Comparison of ENCODE assay signal across 29 cellular contexts in genomic region chr11:123176785-123177184, GRCh38. TPM values are rescaled to one million over a fixed set of nuclear protein-coding genes. Genes with fewer than 3 reads are reported as not detected.
DNase-seq lines count a peak whose midpoint lies in the region; ATAC-seq, FAIRE-seq and TF ChIP-seq lines count a peak whose summit lies in the region.
"Had no signal": no experiment of that assay in that cellular context is flagged by ENCODE, and none has a peak within 500 bp of the region (broad histone marks: within the 10 kb centered on the region; RNA-seq: fewer than 3 reads in every experiment).

No MANE protein-coding gene starts in this region.

- H3K79me2 ChIP-seq in fibroblast of lung (ENCODE audit: control insufficient read depth, insufficient read depth, low read length), result peaks cover 48% of the 10 kb centered on the region

- TF ChIP-seq CTCF in HFFc6 (IDR thresholded peaks at IDR 0.05) (no peak), fibroblast of lung (conservative IDR thresholded peaks at IDR 0.05 in 1 of 2, IDR thresholded peaks at IDR 0.05 in 1 of 2; ENCODE audit: low read depth in 1 of 2, low read length in 2 of 2) (no peak), type B pancreatic cell (conservative IDR thresholded peaks at IDR 0.05) (no peak)

- H3K36me3 Mint-ChIP-seq in HFFc6 (ENCODE audit: low read depth) (peaks cover 54% of the 10 kb centered on the region), type B pancreatic cell (peaks cover 27% of the 10 kb centered on the region)
- H3K36me3 Mint-ChIP-seq: activated naive CD4-positive, alpha-beta T cell treated with anti-CD3 and anti-CD28 coated beads, Interleukin-2, amount 50 U/mL, for 24 hours; CD8-positive, alpha-beta T cell had no signal

- DNase-seq in GM12891 (ENCODE audit: insufficient read length, low spot score) (no peak), HFFc6 (no peak), fibroblast of lung (ENCODE audit: low read depth in 2 of 2) (no peak), type B pancreatic cell (ENCODE audit: extremely low spot score, unreplicated experiment) (no peak)
- DNase-seq in stimulated activated naive CD8-positive, alpha-beta T cell treated with anti-CD3 and anti-CD28 coated beads, Interleukin-15, Interleukin-2, amounts not matched to agents 100 U/mL and 50 U/mL, for 24 hours, result no peak
- DNase-seq: activated CD4-positive, CD25-positive, alpha-beta regulatory T cell treated with anti-CD3 and anti-CD28 coated beads, Interleukin-2, amount 50 U/mL, for 72 hours; CD8-positive, alpha-beta T cell; DMS153; heart left ventricle; immature natural killer cell; naive thymus-derived CD4-positive, alpha-beta T cell; NCI-H1092; NCI-H187; NCI-H2171 treated with DMSO at 0.1 percent for 48 hours; NCI-H524; SIG-M5; spleen; stimulated activated CD4-positive, alpha-beta T cell treated with anti-CD3 and anti-CD28 coated beads, Interleukin-4, amount 100 ng/mL, for 1 hour; stimulated activated naive B cell treated with anti-CD40 and anti-IgM and Interleukin-4, amounts not matched to agents 10 μg/mL and 1 μg/mL and 100 μg/mL, for 72 hours; T-helper 1 cell had no signal

- FAIRE-seq in GM12891 (lab: Jason Lieb, UNC), result peak; percentile 61
- FAIRE-seq: G401.6 had no signal

- no peaks in the 10 kb centered on the region; the same call in 1 of the 2 replicates for H3K27me3 Mint-ChIP-seq in HFFc6 (ENCODE audit: insufficient read depth)
- peaks cover 5% of the 10 kb centered on the region for H3K27me3 Mint-ChIP-seq in type B pancreatic cell
- H3K27me3 Mint-ChIP-seq: activated naive CD4-positive, alpha-beta T cell treated with anti-CD3 and anti-CD28 coated beads, Interleukin-2, amount 50 U/mL, for 24 hours had no signal

- H4K20me1 ChIP-seq in fibroblast of lung (ENCODE audit: control insufficient read depth, extremely low read depth, insufficient read depth, low read length), result no peaks in the 10 kb centered on the region

- H3K9me3 Mint-ChIP-seq in HFFc6 (no peaks in the 10 kb centered on the region), type B pancreatic cell (peaks cover 4% of the 10 kb centered on the region)
- H3K9me3 Mint-ChIP-seq: activated naive CD4-positive, alpha-beta T cell treated with anti-CD3 and anti-CD28 coated beads, Interleukin-2, amount 50 U/mL, for 24 hours; CD8-positive, alpha-beta T cell; central memory CD8-positive, alpha-beta T cell; immature natural killer cell had no signal

- H3K9me3 ChIP-seq in fibroblast of lung (ENCODE audit: control insufficient read depth, insufficient read depth, low read depth, low read length), result no peaks in the 10 kb centered on the region
- H3K9me3 ChIP-seq: heart left ventricle, spleen had no signal

- peaks cover 37% of the 10 kb centered on the region for H3K4me1 ChIP-seq in fibroblast of lung (ENCODE audit: control insufficient read depth, extremely low read depth, insufficient read depth, low read length)

- H3K4me3 Mint-ChIP-seq in HFFc6, result no peak overlapping the region
- H3K4me3 Mint-ChIP-seq in type B pancreatic cell, result no peak overlapping the region
- H3K4me3 Mint-ChIP-seq: activated naive CD4-positive, alpha-beta T cell treated with anti-CD3 and anti-CD28 coated beads, Interleukin-2, amount 50 U/mL, for 24 hours; CD8-positive, alpha-beta T cell; central memory CD8-positive, alpha-beta T cell; immature natural killer cell; naive thymus-derived CD4-positive, alpha-beta T cell; stimulated activated naive B cell treated with anti-CD40 and anti-IgM and Interleukin-4, amounts not matched to agents 10 μg/mL and 1 μg/mL and 100 μg/mL, for 72 hours had no signal

- H3K4me3 ChIP-seq in fibroblast of lung (replicated peaks in 1 of 4; ENCODE audit: control extremely low read depth in 1 of 4, insufficient read depth in 1 of 4, low read depth in 3 of 4, low read length in 4 of 4), result no peak overlapping the region
- H3K4me3 ChIP-seq: heart left ventricle, spleen had no signal

- peaks cover 91% of the 10 kb centered on the region for H3K4me1 Mint-ChIP-seq in HFFc6 (ENCODE audit: low read depth)
- peaks cover 55% of the 10 kb centered on the region for H3K4me1 Mint-ChIP-seq in type B pancreatic cell (ENCODE audit: unreplicated experiment)
- H3K4me1 Mint-ChIP-seq: activated naive CD4-positive, alpha-beta T cell treated with anti-CD3 and anti-CD28 coated beads, Interleukin-2, amount 50 U/mL, for 24 hours; central memory CD8-positive, alpha-beta T cell; immature natural killer cell; naive thymus-derived CD4-positive, alpha-beta T cell; stimulated activated naive B cell treated with anti-CD40 and anti-IgM and Interleukin-4, amounts not matched to agents 10 μg/mL and 1 μg/mL and 100 μg/mL, for 72 hours had no signal

- no peak overlapping the region for H3K9ac ChIP-seq in fibroblast of lung (ENCODE audit: insufficient read depth, low read length)

- TF ChIP-seq POLR2A in GM12891 (IDR thresholded peaks at IDR 0.05; ENCODE audit: low read depth, low read length), result no peak

- no peaks in the 10 kb centered on the region for H3K36me3 ChIP-seq in fibroblast of lung (ENCODE audit: control insufficient read depth, insufficient read depth, low read length)
- H3K36me3 ChIP-seq: heart left ventricle, spleen had no signal

- H3K27ac Mint-ChIP-seq in HFFc6, result peak overlapping the region; percentile 0; the same call in 1 of the 2 replicates
- no peak overlapping the region for H3K27ac Mint-ChIP-seq in type B pancreatic cell
- H3K27ac Mint-ChIP-seq: activated naive CD4-positive, alpha-beta T cell treated with anti-CD3 and anti-CD28 coated beads, Interleukin-2, amount 50 U/mL, for 24 hours; CD8-positive, alpha-beta T cell; immature natural killer cell; naive thymus-derived CD4-positive, alpha-beta T cell; stimulated activated naive B cell treated with anti-CD40 and anti-IgM and Interleukin-4, amounts not matched to agents 10 μg/mL and 1 μg/mL and 100 μg/mL, for 72 hours had no signal

- peak; percentile 53 for ATAC-seq in stimulated activated naive CD8-positive, alpha-beta T cell treated with anti-CD3 and anti-CD28 coated beads, Interleukin-15, Interleukin-2, amounts not matched to agents 100 U/mL and 50 U/mL, for 24 hours
- ATAC-seq in GM21526 (IDR thresholded peaks at IDR 0.05; ENCODE audit: low FRiP score, unreplicated experiment) (no peak), HG03175 (IDR thresholded peaks at IDR 0.05; ENCODE audit: unreplicated experiment) (no peak)
- ATAC-seq: CD8-positive, alpha-beta T cell; HCT116; heart left ventricle; left lobe of liver; naive thymus-derived CD4-positive, alpha-beta T cell; Panc1; stimulated activated naive B cell treated with anti-CD40 and anti-IgM and Interleukin-4, amounts not matched to agents 10 μg/mL and 1 μg/mL and 100 μg/mL, for 72 hours had no signal

- H2AFZ ChIP-seq in fibroblast of lung (ENCODE audit: low read length), result no peak overlapping the region

- peak overlapping the region; percentile 40 for H3K27ac ChIP-seq in fibroblast of lung (ENCODE audit: insufficient read depth, low read length)
- H3K27ac ChIP-seq: spleen had no signal

- H3K4me2 ChIP-seq in fibroblast of lung (ENCODE audit: extremely low read depth, insufficient read depth, low read length), result no peak overlapping the region

- H3K27me3 ChIP-seq in fibroblast of lung (ENCODE audit: control insufficient read depth, insufficient read depth, low read length), result no peaks in the 10 kb centered on the region
- H3K27me3 ChIP-seq: spleen had no signal

TF ChIP-seq in GM12891, 5 proteins besides CTCF, POLR2A, EP300 and RAD21:
- TF ChIP-seq TAF1 (IDR thresholded peaks at IDR 0.05; ENCODE audit: low read depth, low read length) (no peak), PAX5 (IDR thresholded peaks at IDR 0.05; ENCODE audit: insufficient read depth, low read length, severe bottlenecking) (no peak), SPI1 (IDR thresholded peaks at IDR 0.05; ENCODE audit: low read depth, low read length) (no peak), POLR2AphosphoS5 (IDR thresholded peaks at IDR 0.05; ENCODE audit: low read depth, low read length) (no peak), POU2F2 (IDR thresholded peaks at IDR 0.05; ENCODE audit: low read depth, low read length) (no peak)

RNA-seq across cellular contexts. Expression of gene CLMP, which starts 18.3 kb away (rescaled TPM):
- not detected for polyA plus RNA-seq in GM12891 (2012; ENCODE audit: low read depth, missing spikeins)
- 100 to 1,000 TPM; 126 to 201 (median 138) TPM for total RNA-seq in HFFc6 (2021; fragmentation: NEBNext Ultra II Directional; extraction: Animal tissue kit (Norgen Biotek cat#: 25700))
- total RNA-seq in fibroblast of lung (84.5 and 107 TPM in 2 replicates), type B pancreatic cell (ENCODE audit: low replicate concordance) (3.6 and 65.7 TPM in 2 replicates)
- 151 and 243 TPM in 2 replicates for polyA plus RNA-seq in fibroblast of lung
- 74.4 and 134 TPM in 2 replicates for polyA plus RNA-seq in fibroblast of lung (2012)
- 180 and 200 TPM in 2 replicates for polyA minus RNA-seq in fibroblast of lung (ENCODE audit: low replicate concordance)
- total RNA-seq: activated CD8-positive, alpha-beta memory T cell treated with anti-CD3 and anti-CD28 coated beads for 36 hours had no signal
